ENCODE assay signal across 5 cellular contexts in the genomic region with DNA sequence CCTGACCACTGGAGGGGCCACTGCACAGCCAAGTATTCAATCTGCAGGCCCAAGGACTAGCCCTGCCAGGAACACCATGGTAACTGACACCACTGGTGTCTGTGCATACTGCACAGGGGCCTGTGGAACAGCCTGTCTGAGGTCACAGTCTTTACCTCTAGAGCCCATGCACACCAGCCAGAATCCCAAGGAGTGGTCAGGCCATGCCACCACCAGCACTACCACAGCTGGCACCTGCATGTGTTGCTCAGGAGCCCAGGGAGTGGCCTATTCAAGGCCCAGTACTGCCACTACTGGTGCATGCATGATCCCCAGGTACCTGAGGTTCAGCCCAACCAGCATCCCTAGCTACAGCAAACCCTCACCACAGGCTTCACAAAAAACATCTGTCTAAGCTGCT.
"Had no signal": no experiment of that assay in that cellular context is flagged by ENCODE, and none has a peak within 500 bp of the region (broad histone marks: within the 10 kb centered on the region; RNA-seq: fewer than 3 reads in every experiment).

No MANE protein-coding gene starts in this region.

- H2AFZ ChIP-seq: GM23338 had no signal

- H3K4me3 ChIP-seq: GM23338, K562 had no signal

- ATAC-seq: GM23338, K562 had no signal

- H3K4me2 ChIP-seq: GM23338 had no signal

- DNase-seq: H9, HCEC 1CT, IMR-90 had no signal
